18 cellular contexts compared by ENCODE assay signal in genomic region chr2:47708801-47709499, GRCh38.
A peak's percentile ranks its signal among the peaks of the same experiment; 100 is the strongest.
DNase-seq lines count a peak whose midpoint lies in the region; ATAC-seq lines count a peak whose summit lies in the region.
"Had no signal": no experiment of that assay in that cellular context is flagged by ENCODE, and none has a peak within 500 bp of the region (broad histone marks: within the 10 kb centered on the region; RNA-seq: fewer than 3 reads in every experiment).

No MANE protein-coding gene starts in this region.

- DNase-seq in activated effector memory CD4-positive, alpha-beta T cell treated with Interleukin-2 at 50 U/mL for 16 hours: no peak
- DNase-seq in NCI-H510A treated with DMSO at 0.1 percent for 48 hours (lab: John Stamatoyannopoulos, UW) (no peak), cerebellar nuclear complex (lab: John Stamatoyannopoulos, UW) (no peak)
- DNase-seq in activated CD4-positive, alpha-beta T cell treated with anti-CD3 and anti-CD28 coated beads, Interleukin-2, amount 50 U/mL, for 4 hours: no peak
- DNase-seq: activated CD4-positive, alpha-beta T cell treated with anti-CD3 and anti-CD28 coated beads for 4 hours; activated effector memory CD4-positive, alpha-beta T cell treated with anti-CD3 and anti-CD28 coated beads, Interleukin-2, amount 50 U/mL, for 16 hours; HFFc6; KG1; left lung; NCI-H2029 treated with DMSO at 0.1 percent for 48 hours; small intestine; T-cell; upper lobe of right lung had no signal

- H3K9me3 ChIP-seq in BLaER1: no peaks in the 10 kb centered on the region
- H3K9me3 ChIP-seq: left lung, upper lobe of right lung had no signal

- no peak overlapping the region for H3K9ac ChIP-seq in BLaER1
- H3K9ac ChIP-seq: neural progenitor cell had no signal

- peaks cover 87% of the 10 kb centered on the region for H3K4me1 ChIP-seq in BLaER1
- H3K4me1 ChIP-seq: left lung, neural progenitor cell, upper lobe of right lung had no signal

- no peak overlapping the region for H3K4me3 ChIP-seq in BLaER1
- H3K4me3 ChIP-seq: left lung, neural progenitor cell, upper lobe of right lung had no signal

- ATAC-seq in GM19023 (IDR thresholded peaks at IDR 0.05; ENCODE audit: unreplicated experiment) (peak; percentile 88), HG02588 (IDR thresholded peaks at IDR 0.05; ENCODE audit: unreplicated experiment) (peak; percentile 83), HG03378 (IDR thresholded peaks at IDR 0.05; ENCODE audit: unreplicated experiment) (peak; percentile 95)
- ATAC-seq: left lung, T-cell, upper lobe of right lung had no signal

- peak overlapping the region; percentile 56 for H3K27ac ChIP-seq in BLaER1
- H3K27ac ChIP-seq: left lung, neural progenitor cell, upper lobe of right lung had no signal

- peaks cover 99% of the 10 kb centered on the region for H3K36me3 ChIP-seq in BLaER1
- H3K36me3 ChIP-seq: left lung, neural progenitor cell, upper lobe of right lung had no signal

- H3K27me3 ChIP-seq in BLaER1: no peaks in the 10 kb centered on the region
- H3K27me3 ChIP-seq: left lung, neural progenitor cell, upper lobe of right lung had no signal

- peaks cover 82% of the 10 kb centered on the region for H4K20me1 ChIP-seq in BLaER1

- H3K4me2 ChIP-seq in BLaER1: peak overlapping the region; percentile 16
- H3K4me2 ChIP-seq: neural progenitor cell had no signal
